8 cellular contexts compared by ENCODE assay signal in genomic region chr12:45235087-45236025, GRCh38. TPM values are rescaled to one million over a fixed set of nuclear protein-coding genes. Genes with fewer than 3 reads are reported as not detected.
DNase-seq lines count a peak whose midpoint lies in the region; ATAC-seq and TF ChIP-seq lines count a peak whose summit lies in the region.

No MANE protein-coding gene starts in this region.

- no peak for TF ChIP-seq POLR2A in NB4 (IDR thresholded peaks at IDR 0.05; ENCODE audit: extremely low read depth, insufficient read length)

- no peaks in the 10 kb centered on the region for H3K36me3 ChIP-seq in mucosa of descending colon (ENCODE audit: low read depth)

- peak; percentile 57 for ATAC-seq in GM19395 (IDR thresholded peaks at IDR 0.05; ENCODE audit: unreplicated experiment)
- ATAC-seq in mucosa of descending colon = peak; percentile 12
- ATAC-seq in GM18498 (IDR thresholded peaks at IDR 0.05; ENCODE audit: unreplicated experiment) = no peak

- H3K4me3 ChIP-seq in NB4 (ENCODE audit: low read depth, low read length) (no peak overlapping the region), mucosa of descending colon (no peak overlapping the region)

- no peaks in the 10 kb centered on the region for H3K9me3 ChIP-seq in mucosa of descending colon

- H3K4me1 ChIP-seq in mucosa of descending colon (ENCODE audit: low read depth) = no peaks in the 10 kb centered on the region

- intact Hi-C loops in mucosa of descending colon (cut with DNase I, micrococcal nuclease) = no loop called here

- TF ChIP-seq CTCF in NB4 (IDR thresholded peaks at IDR 0.05; ENCODE audit: low read depth, low read length) (no peak), mucosa of descending colon (IDR thresholded peaks at IDR 0.05) (no peak)

- DNase-seq in NB4 (ENCODE audit: low read depth) (peak; percentile 38), dedifferentiated amniotic fluid mesenchymal stem cell (ENCODE audit: extremely low spot score) (peak; percentile 31), mucosa of descending colon (no peak), iPS-NIHi7 (ENCODE audit: extremely low spot score) (no peak)
- no peak for DNase-seq in stimulated activated CD4-positive, alpha-beta T cell treated with anti-CD3 and anti-CD28 coated beads, Interleukin-4, amount 100 ng/mL, for 1 hour
- DNase-seq in activated effector memory CD4-positive, alpha-beta T cell treated with Interleukin-2 at 50 U/mL for 16 hours = no peak

RNA-seq across cellular contexts. Expression of gene ANO6, which starts 19.5 kb away (rescaled TPM):
- total RNA-seq in mucosa of descending colon = 10 to 100 TPM in 2 of 3 donors, 1 to 10 TPM in 1; 7.8 to 65.8 (median 15.2) TPM

Comparison
In these comparisons a context has a peak if more than half of its experiments do, and no peak if none do; other contexts are left out.
1. DNase-seq: peak in NB4 (single experiment) and dedifferentiated amniotic fluid mesenchymal stem cell (single experiment); none in mucosa of descending colon (0 of 3), stimulated activated CD4-positive, alpha-beta T cell treated with anti-CD3 and anti-CD28 coated beads, Interleukin-4, amount 100 ng/mL, for 1 hour (single experiment), activated effector memory CD4-positive, alpha-beta T cell treated with Interleukin-2 at 50 U/mL for 16 hours (single experiment) and iPS-NIHi7 (single experiment).